ENCODE assay signal across 30 cellular contexts in genomic region chr1:2505461-2505994, GRCh38. TPM values are rescaled to one million over a fixed set of nuclear protein-coding genes. Genes with fewer than 3 reads are reported as not detected.
A peak's percentile ranks its signal among the peaks of the same experiment; 100 is the strongest.
DNase-seq lines count a peak whose midpoint lies in the region; ATAC-seq and TF ChIP-seq lines count a peak whose summit lies in the region.
"Had no signal": no experiment of that assay in that cellular context is flagged by ENCODE, and none has a peak within 500 bp of the region (broad histone marks: within the 10 kb centered on the region; RNA-seq: fewer than 3 reads in every experiment).

No MANE protein-coding gene starts in this region.

- H2BK120ac ChIP-seq in mesenchymal stem cell (ENCODE audit: low read depth, low read length) = no peak overlapping the region

- H3K4me1 ChIP-seq in CD8-positive, alpha-beta T cell (ENCODE audit: insufficient read depth, low read length) = peaks cover under 1% of the 10 kb centered on the region
- H3K4me1 ChIP-seq in mesenchymal stem cell (ENCODE audit: control insufficient read depth, insufficient read depth, low read depth, low read length) = peaks cover 20% of the 10 kb centered on the region
- peaks cover 28% of the 10 kb centered on the region for H3K4me1 ChIP-seq in left ventricle myocardium inferior
- H3K4me1 ChIP-seq: prostate gland had no signal

- TF ChIP-seq CTCF in CD8-positive, alpha-beta T cell (IDR thresholded peaks at IDR 0.05) = no peak
- TF ChIP-seq CTCF in WTC11 (IDR thresholded peaks at IDR 0.05) (no peak), left ventricle myocardium inferior (IDR thresholded peaks at IDR 0.05; ENCODE audit: borderline replicate concordance) (no peak)

- H3K9me3 Mint-ChIP-seq in CD8-positive, alpha-beta T cell = no peaks in the 10 kb centered on the region
- H3K9me3 Mint-ChIP-seq in WTC11 = no peaks in the 10 kb centered on the region
- H3K9me3 Mint-ChIP-seq: activated naive CD8-positive, alpha-beta T cell treated with anti-CD3 and anti-CD28 coated beads, Interleukin-2, amount 50 U/mL, for 24 hours; activated T-cell treated with anti-CD3 and anti-CD28 coated beads, Interleukin-2, amount 50 U/mL, for 24 hours; memory B cell had no signal

- peaks cover 20% of the 10 kb centered on the region for H3K36me3 Mint-ChIP-seq in CD8-positive, alpha-beta T cell
- H3K36me3 Mint-ChIP-seq in WTC11 = peaks cover 8% of the 10 kb centered on the region; the same call in 1 of the 2 replicates

- H2BK5ac ChIP-seq in mesenchymal stem cell (ENCODE audit: low read depth, low read length, poor library complexity, severe bottlenecking) = no peak overlapping the region

- H3K79me1 ChIP-seq in mesenchymal stem cell (replicated peaks; ENCODE audit: low read length, poor library complexity, severe bottlenecking) = no peaks in the 10 kb centered on the region

- no peak overlapping the region for H2BK15ac ChIP-seq in mesenchymal stem cell (ENCODE audit: low read depth, poor library complexity, severe bottlenecking)

- POLR2A ChIA-PET in CD8-positive, alpha-beta T cell (lab: Charles Lee) = interaction anchor here (1.4 kb wide), 1 partner anchor 21 kb away, joined by 4 read pairs; the partner anchor contains the start of gene PANK4
- POLR2A ChIA-PET in WTC11 (lab: Charles Lee) = interaction anchor here (0.9 kb wide), 1 partner anchor 20 kb away, joined by 3 read pairs; the partner anchor contains the start of gene PANK4

- peaks cover 9% of the 10 kb centered on the region for H3K36me3 ChIP-seq in CD8-positive, alpha-beta T cell (ENCODE audit: insufficient read depth, low read length)
- H3K36me3 ChIP-seq in H7 (replicated peaks; ENCODE audit: control insufficient read depth, insufficient read depth, low read length) (peaks cover 8% of the 10 kb centered on the region), mesenchymal stem cell (ENCODE audit: control insufficient read depth in 1 of 2, insufficient read depth in 2 of 2, low read depth in 1 of 2, low read length in 2 of 2) (peaks cover 16 to 74% of the 10 kb centered on the region in 2 experiments), left ventricle myocardium inferior (peaks cover 29% of the 10 kb centered on the region)
- H3K36me3 ChIP-seq: MG63 had no signal

- H3K18ac ChIP-seq in mesenchymal stem cell (ENCODE audit: low read depth in 1 of 2, low read length in 2 of 2) = no peak overlapping the region

- no peak for DNase-seq in CD8-positive, alpha-beta T cell
- DNase-seq in H7 (peak; percentile 69), WTC11 (ENCODE audit: low spot score) (no peak), mesenchymal stem cell (no peak), left ventricle myocardium inferior (no peak)
- no peak for DNase-seq in activated effector memory CD4-positive, alpha-beta T cell treated with Interleukin-2 at 50 U/mL for 16 hours
- DNase-seq: activated naive CD8-positive, alpha-beta T cell treated with anti-CD3 and anti-CD28 coated beads, Interleukin-2, amount 50 U/mL, for 24 hours; activated T-cell treated with anti-CD3 and anti-CD28 coated beads, Interleukin-2, amount 50 U/mL, for 24 hours; COR-L47; DMS79 treated with DMSO at 0.1 percent for 48 hours; effector CD8-positive, alpha-beta T cell; GF-D8; MG63; NCI-H1105 treated with DMSO at 0.1 percent for 48 hours; NCI-H187 treated with DMSO at 0.1 percent for 48 hours; NCI-H526 treated with DMSO at 0.1 percent for 48 hours; T-helper 1 cell; tibial artery had no signal

- H3K23ac ChIP-seq in mesenchymal stem cell (ENCODE audit: low read length in 2 of 2) = no peak overlapping the region

- peak overlapping the region; percentile 12 for H4K8ac ChIP-seq in mesenchymal stem cell (ENCODE audit: low read length)

- H3K4me3 Mint-ChIP-seq in CD8-positive, alpha-beta T cell = no peak overlapping the region
- no peak overlapping the region for H3K4me3 Mint-ChIP-seq in WTC11
- H3K4me3 Mint-ChIP-seq: activated naive CD8-positive, alpha-beta T cell treated with anti-CD3 and anti-CD28 coated beads, Interleukin-2, amount 50 U/mL, for 24 hours; activated T-cell treated with anti-CD3 and anti-CD28 coated beads, Interleukin-2, amount 50 U/mL, for 24 hours; memory B cell had no signal

- intact Hi-C loops in CD8-positive, alpha-beta T cell (cut with DNase I, micrococcal nuclease) = no loop called here
- intact Hi-C loops in left ventricle myocardium inferior (cut with micrococcal nuclease) = no loop called here

- ATAC-seq in CD8-positive, alpha-beta T cell = no peak
- ATAC-seq in WTC11 = peak; percentile 13; the same call in 1 of the 2 replicates
- ATAC-seq in GM19467 (IDR thresholded peaks at IDR 0.05; ENCODE audit: unreplicated experiment) = no peak
- ATAC-seq: activated naive CD8-positive, alpha-beta T cell treated with anti-CD3 and anti-CD28 coated beads, Interleukin-2, amount 50 U/mL, for 24 hours; sciatic nerve had no signal

- CTCF ChIA-PET in CD8-positive, alpha-beta T cell (lab: Charles Lee) = no interaction called here
- CTCF ChIA-PET in WTC11 (lab: Charles Lee) = interaction anchor here (0.9 to 1.5 kb wide), 4 partner anchors 18 to 91 kb away, joined by 3 to 8 read pairs (median 5); no protein-coding TSS in a partner anchor

- H3K4me1 Mint-ChIP-seq in CD8-positive, alpha-beta T cell (ENCODE audit: low read depth) = peaks cover under 1% of the 10 kb centered on the region
- no peaks in the 10 kb centered on the region for H3K4me1 Mint-ChIP-seq in WTC11
- H3K4me1 Mint-ChIP-seq: activated naive CD8-positive, alpha-beta T cell treated with anti-CD3 and anti-CD28 coated beads, Interleukin-2, amount 50 U/mL, for 24 hours had no signal

- H3K4ac ChIP-seq in mesenchymal stem cell (ENCODE audit: low read depth in 1 of 2, low read length in 2 of 2) = no peak overlapping the region

- no peak overlapping the region for H3K4me3 ChIP-seq in CD8-positive, alpha-beta T cell (ENCODE audit: low read depth, low read length)
- H3K4me3 ChIP-seq in H7 (ENCODE audit: insufficient read depth, low read depth, low read length) = no peak overlapping the region
- H3K4me3 ChIP-seq in mesenchymal stem cell (ENCODE audit: insufficient read depth in 1 of 2, low read depth in 1 of 2, low read length in 2 of 2) = no peak overlapping the region
- H3K4me3 ChIP-seq in left ventricle myocardium inferior = no peak overlapping the region
- H3K4me3 ChIP-seq: BLaER1 treated with 17β-estradiol and CSF1 and Interleukin-3, amounts not matched to agents 10 nM and 100 nM; coronary artery; GM23248; MG63; prostate gland; tibial artery had no signal

- WGBS in mesenchymal stem cell = 83% methylated on average over 21 of the region's 21 CpGs

- H2AK5ac ChIP-seq in mesenchymal stem cell (ENCODE audit: low read length, severe bottlenecking) = no peak overlapping the region

- H3K27me3 Mint-ChIP-seq in CD8-positive, alpha-beta T cell (ENCODE audit: low read depth) = no peaks in the 10 kb centered on the region
- H3K27me3 Mint-ChIP-seq in WTC11 (ENCODE audit: low read depth) = no peaks in the 10 kb centered on the region
- H3K27me3 Mint-ChIP-seq: activated naive CD8-positive, alpha-beta T cell treated with anti-CD3 and anti-CD28 coated beads, Interleukin-2, amount 50 U/mL, for 24 hours; activated T-cell treated with anti-CD3 and anti-CD28 coated beads, Interleukin-2, amount 50 U/mL, for 24 hours; memory B cell had no signal

- H3K27me3 ChIP-seq in CD8-positive, alpha-beta T cell (ENCODE audit: insufficient read depth, low read length) = no peaks in the 10 kb centered on the region
- H3K27me3 ChIP-seq in H7 (ENCODE audit: control insufficient read depth, insufficient read depth, low read length) (no peaks in the 10 kb centered on the region), mesenchymal stem cell (ENCODE audit: control insufficient read depth in 1 of 2, insufficient read depth in 1 of 2, low read length in 2 of 2) (peaks cover 0 to 51% of the 10 kb centered on the region in 2 experiments), left ventricle myocardium inferior (ENCODE audit: low read depth) (peaks cover 45% of the 10 kb centered on the region)
- H3K27me3 ChIP-seq: BLaER1 treated with 17β-estradiol and CSF1 and Interleukin-3, amounts not matched to agents 10 nM and 100 nM; MG63 had no signal

- H3K27ac Mint-ChIP-seq in CD8-positive, alpha-beta T cell = peak overlapping the region; percentile 41
- H3K27ac Mint-ChIP-seq in WTC11 = no peak overlapping the region
- H3K27ac Mint-ChIP-seq: activated naive CD8-positive, alpha-beta T cell treated with anti-CD3 and anti-CD28 coated beads, Interleukin-2, amount 50 U/mL, for 24 hours; activated T-cell treated with anti-CD3 and anti-CD28 coated beads, Interleukin-2, amount 50 U/mL, for 24 hours; memory B cell had no signal

- H3K27ac ChIP-seq in CD8-positive, alpha-beta T cell (ENCODE audit: low read depth, low read length) = no peak overlapping the region
- H3K27ac ChIP-seq in mesenchymal stem cell (ENCODE audit: low read length, poor library complexity, severe bottlenecking) (no peak overlapping the region), left ventricle myocardium inferior (replicated peaks) (no peak overlapping the region)
- H3K27ac ChIP-seq: BLaER1 treated with 17β-estradiol and CSF1 and Interleukin-3, amounts not matched to agents 10 nM and 100 nM; coronary artery; GM23248; KMS-11; prostate gland; tibial artery had no signal

- no peak overlapping the region for H2AFZ ChIP-seq in mesenchymal stem cell (ENCODE audit: low read depth, low read length)
- H2AFZ ChIP-seq: GM23248 had no signal

- H3K9ac ChIP-seq in mesenchymal stem cell (ENCODE audit: low read length) = no peak overlapping the region
- H3K9ac ChIP-seq: GM23248, KMS-11 had no signal

- no peak overlapping the region for H3K14ac ChIP-seq in mesenchymal stem cell (ENCODE audit: low read length in 2 of 2)

- H3K4me2 ChIP-seq in mesenchymal stem cell (ENCODE audit: low read length, poor library complexity, severe bottlenecking) = no peak overlapping the region
- H3K4me2 ChIP-seq: KMS-11 had no signal

- no peak overlapping the region for H4K91ac ChIP-seq in mesenchymal stem cell (ENCODE audit: low read length)

- no peak overlapping the region for H2BK12ac ChIP-seq in mesenchymal stem cell (ENCODE audit: low read length in 2 of 2)

- H3K9me3 ChIP-seq in CD8-positive, alpha-beta T cell (ENCODE audit: low read length) = no peaks in the 10 kb centered on the region
- H3K9me3 ChIP-seq in mesenchymal stem cell (ENCODE audit: control insufficient read depth, low read length) (no peaks in the 10 kb centered on the region), left ventricle myocardium inferior (replicated peaks) (no peaks in the 10 kb centered on the region)
- H3K9me3 ChIP-seq: BLaER1 treated with 17β-estradiol and CSF1 and Interleukin-3, amounts not matched to agents 10 nM and 100 nM; MG63; prostate gland; tibial artery had no signal

RNA-seq across cellular contexts. Expression of gene PANK4, which starts 20.9 kb away (rescaled TPM):
- total RNA-seq in CD8-positive, alpha-beta T cell = 10 to 100 TPM; 44.1 to 44.8 TPM
- total RNA-seq in H7 (2014; rRNA removed; shearing (Covaris generic)) = 62.5 and 79.0 TPM in 2 replicates
- total RNA-seq in WTC11 (2021) (35.2 to 52.5 TPM (median 36.7 TPM) in 3 replicates), left ventricle myocardium inferior (42.8 TPM)
- 10.2 TPM for polyA plus RNA-seq in mesenchymal stem cell (2013, experiment 1 of 2)
- polyA plus RNA-seq in mesenchymal stem cell (2013, experiment 2 of 2) = 9.9 TPM

RNA-seq across cellular contexts. Expression of gene HES5, which starts 24.5 kb away (rescaled TPM):
- total RNA-seq in CD8-positive, alpha-beta T cell = not detected
- 0.07 and 0.33 TPM in 2 replicates for total RNA-seq in H7 (2014; rRNA removed; shearing (Covaris generic))
- total RNA-seq in WTC11 (2021) = 0.21 to 0.23 TPM in 2 of 3 replicates, not detected in the other
- not detected for polyA plus RNA-seq in mesenchymal stem cell (2013, experiment 1 of 2)
- polyA plus RNA-seq in mesenchymal stem cell (2013, experiment 2 of 2) = not detected
- total RNA-seq in left ventricle myocardium inferior = 0.63 TPM
- total RNA-seq: glomerular endothelial cell, GM23248, myocyte, SK-MEL-5 had no signal
- polyA plus RNA-seq: AG04450, GM23248 had no signal

RNA-seq across cellular contexts. Expression of gene PLCH2, which starts 29.4 kb away (rescaled TPM):
- total RNA-seq in CD8-positive, alpha-beta T cell = 10 to 100 TPM; 17.9 to 19.1 TPM
- total RNA-seq in H7 (2014; rRNA removed; shearing (Covaris generic)) = 0.24 and 0.37 TPM in 2 replicates
- 0.05 to 0.18 TPM (median 0.17 TPM) in 3 replicates for total RNA-seq in WTC11 (2021)
- under 0.01 TPM for polyA plus RNA-seq in mesenchymal stem cell (2013, experiment 1 of 2)
- polyA plus RNA-seq in mesenchymal stem cell (2013, experiment 2 of 2) = not detected
- 0.16 TPM for total RNA-seq in left ventricle myocardium inferior
- total RNA-seq: GM23248, SK-MEL-5 had no signal
- polyA plus RNA-seq: GM23248 had no signal

RNA-seq across cellular contexts. Expression of gene TNFRSF14, which starts 50.6 kb away (rescaled TPM):
- total RNA-seq in CD8-positive, alpha-beta T cell = 100 to 1,000 TPM; 158 to 160 TPM
- 0.07 and 0.55 TPM in 2 replicates for total RNA-seq in H7 (2014; rRNA removed; shearing (Covaris generic))
- 0.73 to 1.1 TPM (median 0.87 TPM) in 3 replicates for total RNA-seq in WTC11 (2021)
- polyA plus RNA-seq in mesenchymal stem cell (2013, experiment 1 of 2) = 0.73 TPM
- polyA plus RNA-seq in mesenchymal stem cell (2013, experiment 2 of 2) = 0.89 TPM
- total RNA-seq in left ventricle myocardium inferior = 13.7 TPM

Comparison
In these comparisons a context has a peak if more than half of its experiments do, and no peak if none do; other contexts are left out.
1. RNA of gene PLCH2, which starts 29.4 kb away (total RNA-seq): 17.9 to 19.1 TPM in CD8-positive, alpha-beta T cell; 0.24 to 0.37 TPM in H7, 0.05 to 0.18 TPM in WTC11 and 0.16 TPM in left ventricle myocardium inferior (single experiment); every median in the first group is over 10 times any median in the second.